15 cellular contexts compared by ENCODE assay signal in genomic region chr1:60727553-60727952, GRCh38.
A peak's percentile ranks its signal among the peaks of the same experiment; 100 is the strongest.
DNase-seq lines count a peak whose midpoint lies in the region; TF ChIP-seq lines count a peak whose summit lies in the region.
"Had no signal": no experiment of that assay in that cellular context is flagged by ENCODE, and none has a peak within 500 bp of the region (broad histone marks: within the 10 kb centered on the region; RNA-seq: fewer than 3 reads in every experiment).

No MANE protein-coding gene starts in this region.

- TF ChIP-seq CTCF in type B pancreatic cell (conservative IDR thresholded peaks at IDR 0.05): no peak
- TF ChIP-seq CTCF in tibial nerve (IDR thresholded peaks at IDR 0.05): no peak

- H3K36me3 ChIP-seq in tibial nerve: no peaks in the 10 kb centered on the region

- no peaks in the 10 kb centered on the region for H3K9me3 ChIP-seq in tibial nerve
- H3K9me3 ChIP-seq: SK-N-SH had no signal

- H3K4me1 Mint-ChIP-seq in type B pancreatic cell (ENCODE audit: unreplicated experiment): peaks cover 3% of the 10 kb centered on the region
- H3K4me1 Mint-ChIP-seq: CD8-positive, alpha-beta memory T cell had no signal

- H3K36me3 Mint-ChIP-seq in type B pancreatic cell: no peaks in the 10 kb centered on the region

- DNase-seq in NCI-H226 (peak; percentile 50), astrocyte of the hippocampus (ENCODE audit: low read depth, low spot score) (peak; percentile 5), islet precursor cell (peak; percentile 94), type B pancreatic cell (ENCODE audit: extremely low spot score, unreplicated experiment) (no peak), tibial nerve (ENCODE audit: low spot score in 2 of 2) (no peak), AG08396 (ENCODE audit: low spot score) (no peak), putamen (ENCODE audit: low spot score) (no peak)
- DNase-seq: CD8-positive, alpha-beta memory T cell; HCEC 1CT; Karpas-422; NCI-H1436; NCI-H2029 treated with DMSO at 0.1 percent for 48 hours; NCI-H526; Right ventricle myocardium superior; SK-N-SH had no signal

- H3K4me3 Mint-ChIP-seq in type B pancreatic cell: no peak overlapping the region
- H3K4me3 Mint-ChIP-seq: CD8-positive, alpha-beta memory T cell had no signal

- H3K4me1 ChIP-seq in tibial nerve: no peaks in the 10 kb centered on the region

- peaks cover 9% of the 10 kb centered on the region for H3K9me3 Mint-ChIP-seq in type B pancreatic cell

- no peak overlapping the region for H3K27ac ChIP-seq in tibial nerve

- no peak for TF ChIP-seq POLR2A in tibial nerve (IDR thresholded peaks at IDR 0.05)

- H3K4me3 ChIP-seq in tibial nerve: no peak overlapping the region

- H3K27me3 Mint-ChIP-seq in type B pancreatic cell: no peaks in the 10 kb centered on the region

- H3K27ac Mint-ChIP-seq in type B pancreatic cell: peak overlapping the region; percentile 53
- H3K27ac Mint-ChIP-seq: CD8-positive, alpha-beta memory T cell had no signal

- WGBS in tibial nerve, 2 donors: 89 to 96% methylated on average over 1 of the region's 1 CpG

- no peak for TF ChIP-seq EP300 in tibial nerve (IDR thresholded peaks at IDR 0.05)

- no peaks in the 10 kb centered on the region for H3K27me3 ChIP-seq in tibial nerve

Comparison
In these comparisons a context has a peak if more than half of its experiments do, and no peak if none do; other contexts are left out.
1. DNase-seq: peak in NCI-H226 (single experiment), astrocyte of the hippocampus (single experiment) and islet precursor cell (single experiment); none in type B pancreatic cell (single experiment), tibial nerve (0 of 2), AG08396 (single experiment) and putamen (single experiment).